ENCODE assay signal across 29 cellular contexts in the genomic region with DNA sequence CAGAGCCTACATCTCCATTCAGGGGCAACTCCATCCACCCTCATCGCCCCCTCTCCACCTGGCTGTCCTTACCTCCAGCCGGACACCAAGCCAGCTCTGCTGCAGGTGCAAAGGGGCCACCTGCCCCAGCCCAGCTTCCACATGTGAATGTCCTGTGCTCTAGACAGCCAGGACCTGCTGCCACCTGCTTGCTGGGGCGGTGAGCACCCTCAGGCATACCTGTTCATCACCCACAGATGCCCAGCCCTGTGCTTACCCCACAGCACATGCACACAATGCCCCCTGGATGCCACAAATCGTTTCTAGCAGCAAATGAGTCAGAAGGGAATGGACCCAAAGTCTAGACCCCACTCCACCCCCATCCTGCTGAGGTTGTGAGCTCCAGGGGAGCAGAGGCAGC. TPM values are rescaled to one million over a fixed set of nuclear protein-coding genes. Genes with fewer than 3 reads are reported as not detected.
DNase-seq lines count a peak whose midpoint lies in the region; ATAC-seq, FAIRE-seq and TF ChIP-seq lines count a peak whose summit lies in the region.
"Had no signal": no experiment of that assay in that cellular context is flagged by ENCODE, and none has a peak within 500 bp of the region (broad histone marks: within the 10 kb centered on the region; RNA-seq: fewer than 3 reads in every experiment).

No MANE protein-coding gene starts in this region.

- no peak for TF ChIP-seq POLR2A in erythroblast (IDR thresholded peaks at IDR 0.05; ENCODE audit: low read length)

- H3K27ac ChIP-seq in KOPT-K1 (ENCODE audit: low read depth, low read length, poor library complexity, severe bottlenecking), result peak overlapping the region; percentile 88
- H3K27ac ChIP-seq: A549, brain microvascular endothelial cell, epithelial cell of prostate, sigmoid colon, SJCRH30, suprapubic skin, vagina had no signal

- no peak overlapping the region for H3K4me3 Mint-ChIP-seq in natural killer cell
- H3K4me3 Mint-ChIP-seq: CD8-positive, alpha-beta memory T cell; neural crest cell; stimulated activated naive B cell treated with anti-CD40 and anti-IgM and Interleukin-4, amounts not matched to agents 10 μg/mL and 1 μg/mL and 100 μg/mL, for 72 hours had no signal

- intact Hi-C loops in natural killer cell (cut with micrococcal nuclease), result no loop called here

- H3K4me1 Mint-ChIP-seq in natural killer cell, result peaks cover 10% of the 10 kb centered on the region in 2 donors

- peak; percentile 59 for FAIRE-seq in urothelium cell line (lab: Jason Lieb, UNC)
- FAIRE-seq: A549 had no signal

- no peaks in the 10 kb centered on the region for H3K9me3 ChIP-seq in KOPT-K1 (ENCODE audit: insufficient read depth, low read length, poor library complexity, severe bottlenecking)
- H3K9me3 ChIP-seq: A549, adrenal gland, Peyer's patch, sigmoid colon, SJCRH30, suprapubic skin, vagina had no signal

- no peak overlapping the region for H3K27ac Mint-ChIP-seq in natural killer cell
- H3K27ac Mint-ChIP-seq: activated CD8-positive, alpha-beta T cell treated with anti-CD3 and anti-CD28 coated beads, Interleukin-2, amount 10 ng/mL, durations not matched to agents 7 days and 5 days; CD8-positive, alpha-beta memory T cell; stimulated activated naive B cell treated with anti-CD40 and anti-IgM and Interleukin-4, amounts not matched to agents 10 μg/mL and 1 μg/mL and 100 μg/mL, for 72 hours had no signal

- H3K27me3 Mint-ChIP-seq in natural killer cell (ENCODE audit: low read depth in 2 of 2), result peaks cover 6 to 7% of the 10 kb centered on the region in 2 donors

- ATAC-seq in natural killer cell, result no peak
- ATAC-seq: activated CD4-positive, CD25-positive, alpha-beta regulatory T cell treated with anti-CD3 and anti-CD28 coated beads, Interleukin-2, amount 50 U/mL, for 24 hours; activated CD8-positive, alpha-beta T cell treated with anti-CD3 and anti-CD28 coated beads, Interleukin-2, amount 10 ng/mL, durations not matched to agents 7 days and 5 days; stimulated activated naive B cell treated with anti-CD40 and anti-IgM and Interleukin-4, amounts not matched to agents 10 μg/mL and 1 μg/mL and 100 μg/mL, for 72 hours had no signal

- no peaks in the 10 kb centered on the region for H3K9me3 Mint-ChIP-seq in natural killer cell
- H3K9me3 Mint-ChIP-seq: CD8-positive, alpha-beta memory T cell; neural crest cell; stimulated activated naive B cell treated with anti-CD40 and anti-IgM and Interleukin-4, amounts not matched to agents 10 μg/mL and 1 μg/mL and 100 μg/mL, for 72 hours had no signal

- DNase-seq in activated effector memory CD4-positive, alpha-beta T cell treated with anti-CD3 and anti-CD28 coated beads, Interleukin-2, amount 50 U/mL, for 16 hours, result peak; percentile 31
- DNase-seq in activated effector memory CD4-positive, alpha-beta T cell treated with Interleukin-2 at 50 U/mL for 16 hours, result no peak
- DNase-seq in natural killer cell (peak; percentile 4), urothelium cell line (ENCODE audit: low spot score) (no peak), midbrain (lab: John Stamatoyannopoulos, UW) (no peak), NCI-H187 (lab: John Stamatoyannopoulos, UW) (no peak), erythroblast (lab: John Stamatoyannopoulos, UW) (no peak)
- DNase-seq: activated CD8-positive, alpha-beta T cell treated with anti-CD3 and anti-CD28 coated beads, Interleukin-2, amount 10 ng/mL, durations not matched to agents 7 days and 5 days; activated gamma-delta T cell treated with Interleukin-2 at 50 U/mL for 16 hours; AML-193; brain microvascular endothelial cell; CD8-positive, alpha-beta memory T cell; effector CD4-positive, alpha-beta T cell; IMR-90; NCI-H1092 treated with DMSO at 0.1 percent for 48 hours; NCI-H2029; NCI-H526 treated with DMSO at 0.1 percent for 48 hours; Peyer's patch; sigmoid colon; SJCRH30; stimulated activated naive B cell treated with anti-CD40 and anti-IgM and Interleukin-4, amounts not matched to agents 10 μg/mL and 1 μg/mL and 100 μg/mL, for 72 hours had no signal

- no peak for TF ChIP-seq CTCF in natural killer cell (IDR thresholded peaks at IDR 0.05)

- H3K36me3 Mint-ChIP-seq in natural killer cell, result no peaks in the 10 kb centered on the region
- H3K36me3 Mint-ChIP-seq: CD8-positive, alpha-beta memory T cell; stimulated activated naive B cell treated with anti-CD40 and anti-IgM and Interleukin-4, amounts not matched to agents 10 μg/mL and 1 μg/mL and 100 μg/mL, for 72 hours had no signal

- peaks cover 4% of the 10 kb centered on the region; the same call in 1 of the 2 replicates for H3K36me3 ChIP-seq in KOPT-K1 (ENCODE audit: insufficient read depth, low read length)
- H3K36me3 ChIP-seq: adrenal gland, brain microvascular endothelial cell, Peyer's patch, sigmoid colon, SJCRH30, suprapubic skin, vagina had no signal

RNA-seq across cellular contexts. Expression of a gene that starts 13.3 kb away (rescaled TPM):
- not detected for total RNA-seq in natural killer cell
- total RNA-seq: IMR-90, SJCRH30 had no signal

Comparison
In these comparisons a context has a peak if more than half of its experiments do, and no peak if none do; other contexts are left out.
1. DNase-seq: peak in activated effector memory CD4-positive, alpha-beta T cell treated with anti-CD3 and anti-CD28 coated beads, Interleukin-2, amount 50 U/mL, for 16 hours (single experiment) and natural killer cell (single experiment); none in activated effector memory CD4-positive, alpha-beta T cell treated with Interleukin-2 at 50 U/mL for 16 hours (single experiment), urothelium cell line (single experiment), midbrain (single experiment), NCI-H187 (0 of 2) and erythroblast (0 of 2).